ENCODE assay signal across 21 cellular contexts in the genomic region with DNA sequence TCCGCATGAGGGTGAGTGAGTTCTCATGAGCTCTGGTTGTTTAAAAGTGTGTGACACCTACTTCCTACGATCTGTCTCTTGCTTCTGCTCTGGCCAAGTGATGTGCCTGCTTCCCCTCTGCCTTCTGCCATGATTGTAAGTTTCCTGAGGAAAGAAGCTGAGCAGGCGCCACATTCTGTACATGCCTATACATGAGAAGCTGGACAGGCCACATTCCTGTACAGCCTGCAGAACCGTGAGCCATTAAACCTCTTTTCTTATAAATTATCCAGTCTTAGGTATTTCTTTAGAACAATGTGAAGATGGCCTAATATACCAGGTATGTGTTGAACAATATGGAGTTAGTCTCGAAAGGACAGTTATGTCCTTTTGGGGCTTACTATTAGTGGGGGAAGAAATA.
"Had no signal": no experiment of that assay in that cellular context is flagged by ENCODE, and none has a peak within 500 bp of the region (broad histone marks: within the 10 kb centered on the region; RNA-seq: fewer than 3 reads in every experiment).

No MANE protein-coding gene starts in this region.

- H3K27ac ChIP-seq: coronary artery, heart right ventricle, left ventricle myocardium inferior, lower lobe of right lung, neutrophil, skin epidermis, stomach, thoracic aorta, transverse colon, uterus had no signal

- DNase-seq: central memory CD4-positive, alpha-beta T cell; effector CD4-positive, alpha-beta T cell; heart right ventricle; kidney; left cardiac atrium; left ventricle myocardium inferior; lower lobe of right lung; mesenchymal stem cell; mucosa of descending colon; naive thymus-derived CD8-positive, alpha-beta T cell; stimulated activated CD4-positive, alpha-beta T cell treated with anti-CD3 and anti-CD28 coated beads, Interleukin-12 subunit alpha, Interleukin-12 subunit beta, amount 100 ng/mL, for 4 hours; stimulated activated naive CD4-positive, alpha-beta T cell; stomach; substantia nigra; transverse colon; uterus had no signal

- H3K27me3 ChIP-seq: heart right ventricle, neutrophil, stomach, transverse colon, uterus had no signal

- H3K36me3 ChIP-seq: heart right ventricle, left ventricle myocardium inferior, lower lobe of right lung, neutrophil, stomach, thoracic aorta, transverse colon, uterus had no signal

- H3K4me3 ChIP-seq: coronary artery, heart right ventricle, left ventricle myocardium inferior, lower lobe of right lung, mucosa of descending colon, skin epidermis, stomach, thoracic aorta, transverse colon, uterus had no signal

- ATAC-seq: heart right ventricle; left cardiac atrium; lower lobe of right lung; mucosa of descending colon; naive thymus-derived CD8-positive, alpha-beta T cell; sciatic nerve had no signal

- H3K9me3 ChIP-seq: heart right ventricle, left ventricle myocardium inferior, lower lobe of right lung, mucosa of descending colon, neutrophil, stomach, thoracic aorta, transverse colon, uterus had no signal

- H3K4me1 ChIP-seq: heart right ventricle, lower lobe of right lung, stomach, transverse colon, uterus had no signal
